Comparison of ENCODE assay signal across 28 cellular contexts in the genomic region with DNA sequence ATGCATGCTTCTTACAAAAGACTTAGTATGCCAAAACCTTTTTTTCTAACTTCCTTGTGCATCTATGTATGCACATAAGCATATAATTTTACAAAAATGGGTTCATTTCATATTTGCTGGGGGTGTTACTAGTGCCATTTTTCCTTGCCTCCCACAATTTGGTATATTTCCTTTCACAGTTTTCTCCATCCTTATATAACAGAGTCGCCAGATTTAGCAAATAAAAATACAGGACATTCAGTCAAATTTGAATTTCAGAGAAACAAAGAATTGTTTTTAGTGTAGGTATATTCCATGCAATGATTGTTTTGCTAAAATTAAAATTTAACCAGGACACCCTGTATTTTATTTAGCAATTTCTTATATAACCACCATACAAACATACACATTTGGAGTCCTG. TPM values are rescaled to one million over a fixed set of nuclear protein-coding genes. Genes with fewer than 3 reads are reported as not detected.
"Had no signal": no experiment of that assay in that cellular context is flagged by ENCODE, and none has a peak within 500 bp of the region (broad histone marks: within the 10 kb centered on the region; RNA-seq: fewer than 3 reads in every experiment).

No MANE protein-coding gene starts in this region.

- H3K27ac ChIP-seq: stomach, suprapubic skin, testis, thoracic aorta, thyroid gland, tibial artery, tibial nerve, transverse colon, upper lobe of left lung, upper lobe of right lung, uterus, vagina had no signal

- DNase-seq: stimulated activated CD4-positive, alpha-beta T cell treated with anti-CD3 and anti-CD28 coated beads, Interleukin-2, amount 100 ng/mL, for 48 hours; stimulated activated CD4-positive, alpha-beta T cell treated with anti-CD3 and anti-CD28 coated beads, Interleukin-4, amount 100 ng/mL, for 1 hour; stimulated activated CD4-positive, alpha-beta T cell treated with anti-CD3 and anti-CD28 coated beads, Interleukin-4, amount 100 ng/mL, for 24 hours; stimulated activated CD4-positive, alpha-beta T cell treated with anti-CD3 and anti-CD28 coated beads, Interleukin-4, amount 100 ng/mL, for 4 hours; stimulated activated CD8-positive, alpha-beta memory T cell treated with anti-CD3 and anti-CD28 coated beads, Interleukin-4, amount 100 ng/mL, for 48 hours; stimulated activated naive B cell treated with anti-CD40 and anti-IgM and Interleukin-4, amounts not matched to agents 10 μg/mL and 1 μg/mL and 100 μg/mL, for 72 hours; stimulated activated naive CD4-positive, alpha-beta T cell; stimulated activated naive CD4-positive, alpha-beta T cell treated with Interleukin-2 at 50 U/mL for 16 hours; stimulated activated naive CD8-positive, alpha-beta T cell treated with anti-CD3 and anti-CD28 coated beads, Interleukin-15, amount 100 ng/mL, for 72 hours; stimulated activated naive CD8-positive, alpha-beta T cell treated with anti-CD3 and anti-CD28 coated beads, Interleukin-15, Interleukin-2, amounts not matched to agents 100 U/mL and 50 U/mL, for 24 hours; stomach; substantia nigra; testis; thyroid gland; tibial artery; transverse colon; trophoblast cell; upper lobe of left lung; upper lobe of right lung; uterus had no signal

- H3K4me1 ChIP-seq: upper lobe of right lung, uterus had no signal

- FAIRE-seq: urothelium cell line had no signal

- H3K27me3 ChIP-seq: suprapubic skin, testis, thyroid gland, tibial nerve, upper lobe of right lung, uterus, vagina had no signal

- H3K4me3 ChIP-seq: stomach, suprapubic skin, testis, thoracic aorta, thyroid gland, tibial artery, tibial nerve, transverse colon, upper lobe of left lung, upper lobe of right lung, uterus, vagina had no signal

- H3K36me3 ChIP-seq: uterus had no signal

- H3K9me3 ChIP-seq: testis, thyroid gland had no signal

- ATAC-seq: stimulated activated effector memory CD8-positive, alpha-beta T cell treated with anti-CD3 and anti-CD28 coated beads, Interleukin-12 subunit alpha, Interleukin-12 subunit beta, amount 100 ng/mL, for 72 hours; stimulated activated memory B cell treated with anti-CD40 and anti-IgM and Interleukin-4, amounts not matched to agents 10 μg/mL and 1 μg/mL and 100 μg/mL, for 72 hours; stimulated activated naive B cell treated with anti-CD40 and anti-IgM and Interleukin-4, amounts not matched to agents 10 μg/mL and 1 μg/mL and 100 μg/mL, for 72 hours; stimulated activated naive CD8-positive, alpha-beta T cell treated with anti-CD3 and anti-CD28 coated beads, Interleukin-15, amount 100 ng/mL, for 72 hours; stimulated activated naive CD8-positive, alpha-beta T cell treated with anti-CD3 and anti-CD28 coated beads, Interleukin-15, Interleukin-2, amounts not matched to agents 100 U/mL and 50 U/mL, for 24 hours; upper lobe of right lung had no signal

RNA-seq across cellular contexts. Expression of a gene that starts 59.5 kb away (rescaled TPM):
- polyA plus RNA-seq: stomach, urinary bladder had no signal
